ENCODE assay signal across 14 cellular contexts in genomic region chr5:132098151-132098594, GRCh38. TPM values are rescaled to one million over a fixed set of nuclear protein-coding genes. Genes with fewer than 3 reads are reported as not detected.
DNase-seq lines count a peak whose midpoint lies in the region; ATAC-seq lines count a peak whose summit lies in the region.
"Had no signal": no experiment of that assay in that cellular context is flagged by ENCODE, and none has a peak within 500 bp of the region (broad histone marks: within the 10 kb centered on the region; RNA-seq: fewer than 3 reads in every experiment).

No MANE protein-coding gene starts in this region.

- H3K79me1 ChIP-seq in mesenchymal stem cell (replicated peaks; ENCODE audit: low read length, poor library complexity, severe bottlenecking) = no peaks in the 10 kb centered on the region

- no peak overlapping the region for H4K91ac ChIP-seq in mesenchymal stem cell (ENCODE audit: low read length)

- H3K4me1 Mint-ChIP-seq in activated CD4-positive, alpha-beta T cell treated with anti-CD3 and anti-CD28 coated beads for 36 hours = peaks cover 85% of the 10 kb centered on the region
- H3K4me1 Mint-ChIP-seq in activated CD4-positive, alpha-beta memory T cell treated with anti-CD3 and anti-CD28 coated beads for 36 hours (ENCODE audit: low read depth) = peaks cover 79% of the 10 kb centered on the region

- no peak overlapping the region for H2AK5ac ChIP-seq in mesenchymal stem cell (ENCODE audit: low read length, severe bottlenecking)

- ATAC-seq in activated CD4-positive, alpha-beta T cell treated with anti-CD3 and anti-CD28 coated beads for 36 hours = peak; percentile 28
- ATAC-seq in HG02885 (IDR thresholded peaks at IDR 0.05; ENCODE audit: poor library complexity, unreplicated experiment) (peak; percentile 51), HG02798 (IDR thresholded peaks at IDR 0.05; ENCODE audit: poor library complexity, unreplicated experiment) (no peak)
- ATAC-seq: A549 had no signal

- H3K4me1 ChIP-seq in mesenchymal stem cell (ENCODE audit: control insufficient read depth, insufficient read depth, low read depth, low read length) = peaks cover 23% of the 10 kb centered on the region

- DNase-seq in activated CD4-positive, alpha-beta T cell treated with anti-CD3 and anti-CD28 coated beads for 36 hours = peak; percentile 64
- DNase-seq in activated CD4-positive, alpha-beta T cell treated with anti-CD3 and anti-CD28 coated beads, Interleukin-2, amount 50 U/mL, for 4 hours = no peak
- DNase-seq in activated CD4-positive, alpha-beta memory T cell treated with anti-CD3 and anti-CD28 coated beads for 36 hours = peak; percentile 73
- DNase-seq in mesenchymal stem cell (no peak), superior temporal gyrus (ENCODE audit: extremely low spot score) (no peak), medulla oblongata (ENCODE audit: extremely low spot score) (no peak)
- DNase-seq: GF-D8, naive B cell had no signal

- H3K9me3 ChIP-seq in mesenchymal stem cell (ENCODE audit: control insufficient read depth, low read length) = no peaks in the 10 kb centered on the region
- H3K9me3 ChIP-seq: A549, Peyer's patch had no signal

- no peak overlapping the region for H2AFZ ChIP-seq in mesenchymal stem cell (ENCODE audit: low read depth, low read length)

- intact Hi-C loops in activated CD4-positive, alpha-beta T cell treated with anti-CD3 and anti-CD28 coated beads for 36 hours (cut with DNase I, micrococcal nuclease) = loop anchor here in 1 of 2 experiments (2.0 to 5.0 kb wide), 6 partner anchors 17 to 826 kb away; partner anchors contain the start of gene RAPGEF6
- intact Hi-C loops in activated CD4-positive, alpha-beta memory T cell treated with anti-CD3 and anti-CD28 coated beads for 36 hours (cut with micrococcal nuclease) = loop anchor here (2.0 kb wide), 3 partner anchors 327 to 559 kb away; no protein-coding TSS in a partner anchor

- H3K14ac ChIP-seq in mesenchymal stem cell (ENCODE audit: low read length in 2 of 2) = no peak overlapping the region

- no peak overlapping the region for H2BK15ac ChIP-seq in mesenchymal stem cell (ENCODE audit: low read depth, poor library complexity, severe bottlenecking)

- no peaks in the 10 kb centered on the region for H3K27me3 Mint-ChIP-seq in activated CD4-positive, alpha-beta T cell treated with anti-CD3 and anti-CD28 coated beads for 36 hours
- H3K27me3 Mint-ChIP-seq in activated CD4-positive, alpha-beta memory T cell treated with anti-CD3 and anti-CD28 coated beads for 36 hours = peaks cover 2% of the 10 kb centered on the region

- no peaks in the 10 kb centered on the region for H3K9me3 Mint-ChIP-seq in activated CD4-positive, alpha-beta T cell treated with anti-CD3 and anti-CD28 coated beads for 36 hours (ENCODE audit: low read depth)
- no peaks in the 10 kb centered on the region for H3K9me3 Mint-ChIP-seq in activated CD4-positive, alpha-beta memory T cell treated with anti-CD3 and anti-CD28 coated beads for 36 hours

- no peaks in the 10 kb centered on the region for H3K27me3 ChIP-seq in mesenchymal stem cell (ENCODE audit: control insufficient read depth in 1 of 2, insufficient read depth in 1 of 2, low read length in 2 of 2)
- H3K27me3 ChIP-seq: Peyer's patch had no signal

- H3K36me3 ChIP-seq in mesenchymal stem cell (ENCODE audit: control insufficient read depth in 1 of 2, insufficient read depth in 2 of 2, low read depth in 1 of 2, low read length in 2 of 2) = no peaks in the 10 kb centered on the region
- H3K36me3 ChIP-seq: Peyer's patch had no signal

- no peak overlapping the region for H3K4ac ChIP-seq in mesenchymal stem cell (ENCODE audit: low read depth in 1 of 2, low read length in 2 of 2)

- peak overlapping the region; percentile 48 for H3K9ac ChIP-seq in mesenchymal stem cell (ENCODE audit: low read length)

- H3K18ac ChIP-seq in mesenchymal stem cell (ENCODE audit: low read depth in 1 of 2, low read length in 2 of 2) = no peak overlapping the region

- H3K4me2 ChIP-seq in mesenchymal stem cell (ENCODE audit: low read length, poor library complexity, severe bottlenecking) = no peak overlapping the region
- H3K4me2 ChIP-seq: A549 had no signal

- H3K27ac ChIP-seq in mesenchymal stem cell (ENCODE audit: low read length, poor library complexity, severe bottlenecking) = no peak overlapping the region
- H3K27ac ChIP-seq: A549, Peyer's patch had no signal

- CTCF ChIA-PET in activated CD4-positive, alpha-beta T cell treated with anti-CD3 and anti-CD28 coated beads for 36 hours (lab: Charles Lee) = interaction anchor here (0.8 to 1.1 kb wide), 4 partner anchors 15 to 327 kb away, joined by 3 read pairs; no protein-coding TSS in a partner anchor
- CTCF ChIA-PET in activated CD4-positive, alpha-beta memory T cell treated with anti-CD3 and anti-CD28 coated beads for 36 hours (lab: Charles Lee) = interaction anchor here (0.6 to 1.5 kb wide), 5 partner anchors 16 to 82 kb away, joined by 3 to 5 read pairs (median 4); no protein-coding TSS in a partner anchor

- no peak overlapping the region for H3K23ac ChIP-seq in mesenchymal stem cell (ENCODE audit: low read length in 2 of 2)

- peaks cover 3% of the 10 kb centered on the region for H3K36me3 Mint-ChIP-seq in activated CD4-positive, alpha-beta T cell treated with anti-CD3 and anti-CD28 coated beads for 36 hours (ENCODE audit: low read depth)
- H3K36me3 Mint-ChIP-seq in activated CD4-positive, alpha-beta memory T cell treated with anti-CD3 and anti-CD28 coated beads for 36 hours = no peaks in the 10 kb centered on the region
- H3K36me3 Mint-ChIP-seq: naive B cell had no signal

- WGBS in mesenchymal stem cell = 84% methylated on average over 5 of the region's 5 CpGs

- H4K8ac ChIP-seq in mesenchymal stem cell (ENCODE audit: low read length) = no peak overlapping the region

- H2BK5ac ChIP-seq in mesenchymal stem cell (ENCODE audit: low read depth, low read length, poor library complexity, severe bottlenecking) = no peak overlapping the region

- H3K4me3 ChIP-seq in mesenchymal stem cell (ENCODE audit: insufficient read depth in 1 of 2, low read depth in 1 of 2, low read length in 2 of 2) = no peak overlapping the region
- H3K4me3 ChIP-seq: A549, Peyer's patch had no signal

- H3K4me3 Mint-ChIP-seq in activated CD4-positive, alpha-beta T cell treated with anti-CD3 and anti-CD28 coated beads for 36 hours = peak overlapping the region; percentile 4
- H3K4me3 Mint-ChIP-seq in activated CD4-positive, alpha-beta memory T cell treated with anti-CD3 and anti-CD28 coated beads for 36 hours = no peak overlapping the region

- H2BK120ac ChIP-seq in mesenchymal stem cell (ENCODE audit: low read depth, low read length) = no peak overlapping the region

- POLR2A ChIA-PET in activated CD4-positive, alpha-beta T cell treated with anti-CD3 and anti-CD28 coated beads for 36 hours (lab: Charles Lee) = no interaction called here
- POLR2A ChIA-PET in activated CD4-positive, alpha-beta memory T cell treated with anti-CD3 and anti-CD28 coated beads for 36 hours (lab: Charles Lee) = interaction anchor here (8.1 kb wide), 1 partner anchor 16 kb away, joined by 65 read pairs; no protein-coding TSS in a partner anchor

- H3K27ac Mint-ChIP-seq in activated CD4-positive, alpha-beta T cell treated with anti-CD3 and anti-CD28 coated beads for 36 hours = peak overlapping the region; percentile 86
- peak overlapping the region; percentile 81 for H3K27ac Mint-ChIP-seq in activated CD4-positive, alpha-beta memory T cell treated with anti-CD3 and anti-CD28 coated beads for 36 hours

- no peak overlapping the region for H2BK12ac ChIP-seq in mesenchymal stem cell (ENCODE audit: low read length in 2 of 2)

RNA-seq across cellular contexts. Expression of gene CSF2, which starts 24.6 kb away (rescaled TPM):
- total RNA-seq in activated CD4-positive, alpha-beta T cell treated with anti-CD3 and anti-CD28 coated beads for 36 hours = 10 to 100 TPM; 52.6 to 59.5 TPM
- 100 to 1,000 TPM; 125 to 128 TPM for total RNA-seq in activated CD4-positive, alpha-beta memory T cell treated with anti-CD3 and anti-CD28 coated beads for 36 hours
- not detected for polyA plus RNA-seq in mesenchymal stem cell (2013, experiment 1 of 2)
- not detected for polyA plus RNA-seq in mesenchymal stem cell (2013, experiment 2 of 2)
- total RNA-seq: Peyer's patch, ureter had no signal
- polyA plus RNA-seq: A549 had no signal

RNA-seq across cellular contexts. Expression of gene IL3, which starts 37.7 kb away (rescaled TPM):
- total RNA-seq in activated CD4-positive, alpha-beta T cell treated with anti-CD3 and anti-CD28 coated beads for 36 hours = 10 to 100 TPM; 10.8 to 11.6 TPM
- total RNA-seq in activated CD4-positive, alpha-beta memory T cell treated with anti-CD3 and anti-CD28 coated beads for 36 hours = 10 to 100 TPM; 23.1 to 23.3 TPM
- not detected for polyA plus RNA-seq in mesenchymal stem cell (2013, experiment 1 of 2)
- polyA plus RNA-seq in mesenchymal stem cell (2013, experiment 2 of 2) = not detected
- total RNA-seq: dermis microvascular lymphatic vessel endothelial cell, Peyer's patch, ureter had no signal
- polyA plus RNA-seq: A549 had no signal

Comparison
In these comparisons a context has a peak if more than half of its experiments do, and no peak if none do; other contexts are left out.
1. DNase-seq: peak in activated CD4-positive, alpha-beta T cell treated with anti-CD3 and anti-CD28 coated beads for 36 hours (single experiment) and activated CD4-positive, alpha-beta memory T cell treated with anti-CD3 and anti-CD28 coated beads for 36 hours (single experiment); none in activated CD4-positive, alpha-beta T cell treated with anti-CD3 and anti-CD28 coated beads, Interleukin-2, amount 50 U/mL, for 4 hours (0 of 2), mesenchymal stem cell (single experiment), superior temporal gyrus (single experiment) and medulla oblongata (single experiment).